ENCODE assay signal across 1 cellular context in genomic region chr11:17073370-17074027, GRCh38.
TF ChIP-seq lines count a peak whose summit lies in the region.

No MANE protein-coding gene starts in this region.

TF ChIP-seq in GM12878, 131 proteins besides CTCF, POLR2A, EP300 and RAD21:
- TF ChIP-seq ZBED1 (IDR thresholded peaks at IDR 0.05; ENCODE audit: borderline replicate concordance) (0 out of 2 replicates have a peak, but pooled peaks have one; percentile 32), BACH1 (IDR thresholded peaks at IDR 0.05; ENCODE audit: borderline replicate concordance) (peak; percentile 21; the same call in 1 of the 2 replicates), NR2F1 (conservative IDR thresholded peaks at IDR 0.05) (no peak), MTA3 (IDR thresholded peaks at IDR 0.05; ENCODE audit: borderline replicate concordance, low read length) (peak; percentile 61; the same call in 1 of the 2 replicates), USF2 (IDR thresholded peaks at IDR 0.05; ENCODE audit: borderline replicate concordance, low read depth, low read length) (no peak), NFIC (IDR thresholded peaks at IDR 0.05; ENCODE audit: low read depth, low read length) (0 out of 2 replicates have a peak, but pooled peaks have one; percentile 9), POLR2AphosphoS2 (IDR thresholded peaks at IDR 0.05; ENCODE audit: low read depth, low read length) (peak; percentile 53; the same call in 1 of the 2 replicates), TARDBP (IDR thresholded peaks at IDR 0.05; ENCODE audit: borderline replicate concordance) (no peak)
